Comparison of ENCODE assay signal across 20 cellular contexts in genomic region chr10:76665029-76665428, GRCh38.
"Had no signal": no experiment of that assay in that cellular context is flagged by ENCODE, and none has a peak within 500 bp of the region (broad histone marks: within the 10 kb centered on the region; RNA-seq: fewer than 3 reads in every experiment).

No MANE protein-coding gene starts in this region.

- H3K4me2 ChIP-seq: neural progenitor cell had no signal

- H3K27ac ChIP-seq: epithelial cell of prostate, esophagus muscularis mucosa, gastroesophageal sphincter, neural progenitor cell, ovary, right atrium auricular region, tibial artery, upper lobe of left lung, uterus had no signal

- DNase-seq: effector memory CD8-positive, alpha-beta T cell; foreskin fibroblast; glutamatergic neuron; islet precursor cell; mammary epithelial cell; nucleus accumbens; ovary; stimulated activated CD4-positive, alpha-beta T cell treated with anti-CD3 and anti-CD28 coated beads, Interleukin-4, amount 100 ng/mL, for 1 hour; stimulated activated CD8-positive, alpha-beta memory T cell treated with anti-CD3 and anti-CD28 coated beads, Interleukin-4, amount 100 ng/mL, for 48 hours; tibial artery; upper lobe of left lung; uterus had no signal

- H3K4me3 ChIP-seq: esophagus muscularis mucosa, gastroesophageal sphincter, neural progenitor cell, ovary, right atrium auricular region, tibial artery, upper lobe of left lung, uterus had no signal

- ATAC-seq: effector memory CD8-positive, alpha-beta T cell; gastroesophageal sphincter; left lobe of liver; natural killer cell treated with Interleukin-12 subunit alpha and Interleukin-12 subunit beta and Interleukin-15 and Interleukin-18, amount 100 ng/mL, for 72 hours; stimulated activated effector memory CD8-positive, alpha-beta T cell treated with anti-CD3 and anti-CD28 coated beads, Interleukin-12 subunit alpha, Interleukin-12 subunit beta, amount 100 ng/mL, for 72 hours had no signal

- H3K9me3 ChIP-seq: esophagus muscularis mucosa, gastroesophageal sphincter, ovary, right atrium auricular region, tibial artery, upper lobe of left lung, uterus had no signal

- H3K4me1 ChIP-seq: neural progenitor cell, right atrium auricular region, tibial artery, upper lobe of left lung, uterus had no signal

- H3K36me3 ChIP-seq: esophagus muscularis mucosa, gastroesophageal sphincter, neural progenitor cell, ovary, right atrium auricular region, tibial artery, upper lobe of left lung, uterus had no signal

- H2AFZ ChIP-seq: neural progenitor cell had no signal

- H3K9ac ChIP-seq: neural progenitor cell had no signal

- H3K27me3 ChIP-seq: esophagus muscularis mucosa, gastroesophageal sphincter, neural progenitor cell, ovary, right atrium auricular region, tibial artery, upper lobe of left lung, uterus had no signal
